Comparison of ENCODE assay signal across 3 cellular contexts in the genomic region with DNA sequence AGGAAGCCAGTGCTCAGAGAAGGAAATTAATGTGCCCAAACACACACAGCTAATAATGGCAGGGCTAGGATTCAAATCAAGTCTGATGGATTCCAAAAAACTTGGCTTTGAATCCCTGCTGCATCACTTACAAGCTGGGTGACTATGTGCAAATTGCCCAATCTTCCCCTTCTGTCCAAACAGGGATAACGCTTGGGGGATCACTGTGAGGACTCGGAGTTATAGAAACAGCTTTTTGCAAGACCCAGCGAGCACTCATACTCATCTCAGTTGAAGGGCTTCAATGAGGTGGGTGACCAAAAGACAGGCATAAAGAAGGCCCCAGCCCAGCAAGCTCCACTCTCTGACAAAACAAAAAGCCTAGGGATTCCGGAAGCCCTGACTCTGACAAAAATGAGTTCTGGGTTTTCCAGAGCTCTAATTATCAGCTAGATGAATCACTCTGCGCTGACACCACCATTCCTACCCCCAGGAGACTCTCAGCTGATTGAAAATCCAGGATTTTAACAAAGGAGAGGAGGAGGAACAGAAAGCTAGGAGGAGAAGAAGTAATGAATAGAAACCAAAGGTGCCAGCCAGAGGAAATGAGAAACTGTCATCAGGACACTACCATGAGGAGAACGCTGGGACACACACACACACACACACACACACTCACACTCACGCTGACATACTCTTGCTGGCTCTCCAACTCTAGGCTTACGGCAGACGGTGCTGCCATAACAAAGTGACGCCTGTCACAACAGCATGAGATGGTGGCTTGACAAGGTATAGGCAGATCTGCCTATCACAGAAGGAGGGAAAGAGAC.
TF ChIP-seq lines count a peak whose summit lies in the region.

No MANE protein-coding gene starts in this region.

TF ChIP-seq in A549, 52 proteins besides CTCF, POLR2A, EP300 and RAD21:
- TF ChIP-seq, protein P1, sequence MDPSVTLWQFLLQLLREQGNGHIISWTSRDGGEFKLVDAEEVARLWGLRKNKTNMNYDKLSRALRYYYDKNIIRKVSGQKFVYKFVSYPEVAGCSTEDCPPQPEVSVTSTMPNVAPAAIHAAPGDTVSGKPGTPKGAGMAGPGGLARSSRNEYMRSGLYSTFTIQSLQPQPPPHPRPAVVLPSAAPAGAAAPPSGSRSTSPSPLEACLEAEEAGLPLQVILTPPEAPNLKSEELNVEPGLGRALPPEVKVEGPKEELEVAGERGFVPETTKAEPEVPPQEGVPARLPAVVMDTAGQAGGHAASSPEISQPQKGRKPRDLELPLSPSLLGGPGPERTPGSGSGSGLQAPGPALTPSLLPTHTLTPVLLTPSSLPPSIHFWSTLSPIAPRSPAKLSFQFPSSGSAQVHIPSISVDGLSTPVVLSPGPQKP (IDR thresholded peaks at IDR 0.05; ENCODE audit: low read depth, low read length): no peak
- TF ChIP-seq CHD4 (IDR thresholded peaks at IDR 0.05; ENCODE audit: borderline replicate concordance) (no peak), FOSL2 (IDR thresholded peaks at IDR 0.05) (no peak), FOSL2 (CRISPR knock-in tag; IDR thresholded peaks at IDR 0.05) (no peak), CEBPB (IDR thresholded peaks at IDR 0.05) (peak in 1 of 2 experiments; percentile 26; a peak in 1 of 4 replicates), CBX8 (IDR thresholded peaks at IDR 0.05) (no peak)

TF ChIP-seq in HCT116, 20 proteins besides CTCF, POLR2A, EP300 and RAD21 (continued from another document):
- TF ChIP-seq, protein P2, sequence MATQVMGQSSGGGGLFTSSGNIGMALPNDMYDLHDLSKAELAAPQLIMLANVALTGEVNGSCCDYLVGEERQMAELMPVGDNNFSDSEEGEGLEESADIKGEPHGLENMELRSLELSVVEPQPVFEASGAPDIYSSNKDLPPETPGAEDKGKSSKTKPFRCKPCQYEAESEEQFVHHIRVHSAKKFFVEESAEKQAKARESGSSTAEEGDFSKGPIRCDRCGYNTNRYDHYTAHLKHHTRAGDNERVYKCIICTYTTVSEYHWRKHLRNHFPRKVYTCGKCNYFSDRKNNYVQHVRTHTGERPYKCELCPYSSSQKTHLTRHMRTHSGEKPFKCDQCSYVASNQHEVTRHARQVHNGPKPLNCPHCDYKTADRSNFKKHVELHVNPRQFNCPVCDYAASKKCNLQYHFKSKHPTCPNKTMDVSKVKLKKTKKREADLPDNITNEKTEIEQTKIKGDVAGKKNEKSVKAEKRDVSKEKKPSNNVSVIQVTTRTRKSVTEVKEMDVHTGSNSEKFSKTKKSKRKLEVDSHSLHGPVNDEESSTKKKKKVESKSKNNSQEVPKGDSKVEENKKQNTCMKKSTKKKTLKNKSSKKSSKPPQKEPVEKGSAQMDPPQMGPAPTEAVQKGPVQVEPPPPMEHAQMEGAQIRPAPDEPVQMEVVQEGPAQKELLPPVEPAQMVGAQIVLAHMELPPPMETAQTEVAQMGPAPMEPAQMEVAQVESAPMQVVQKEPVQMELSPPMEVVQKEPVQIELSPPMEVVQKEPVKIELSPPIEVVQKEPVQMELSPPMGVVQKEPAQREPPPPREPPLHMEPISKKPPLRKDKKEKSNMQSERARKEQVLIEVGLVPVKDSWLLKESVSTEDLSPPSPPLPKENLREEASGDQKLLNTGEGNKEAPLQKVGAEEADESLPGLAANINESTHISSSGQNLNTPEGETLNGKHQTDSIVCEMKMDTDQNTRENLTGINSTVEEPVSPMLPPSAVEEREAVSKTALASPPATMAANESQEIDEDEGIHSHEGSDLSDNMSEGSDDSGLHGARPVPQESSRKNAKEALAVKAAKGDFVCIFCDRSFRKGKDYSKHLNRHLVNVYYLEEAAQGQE (IDR thresholded peaks at IDR 0.05; ENCODE audit: low read depth): no peak
- TF ChIP-seq, protein P3, sequence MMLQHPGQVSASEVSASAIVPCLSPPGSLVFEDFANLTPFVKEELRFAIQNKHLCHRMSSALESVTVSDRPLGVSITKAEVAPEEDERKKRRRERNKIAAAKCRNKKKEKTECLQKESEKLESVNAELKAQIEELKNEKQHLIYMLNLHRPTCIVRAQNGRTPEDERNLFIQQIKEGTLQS (IDR thresholded peaks at IDR 0.05): no peak
- no peak for TF ChIP-seq POLR2AphosphoS5 (IDR thresholded peaks at IDR 0.05; ENCODE audit: low read depth, low read length)
- TF ChIP-seq, protein P4, sequence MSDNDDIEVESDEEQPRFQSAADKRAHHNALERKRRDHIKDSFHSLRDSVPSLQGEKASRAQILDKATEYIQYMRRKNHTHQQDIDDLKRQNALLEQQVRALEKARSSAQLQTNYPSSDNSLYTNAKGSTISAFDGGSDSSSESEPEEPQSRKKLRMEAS (IDR thresholded peaks at IDR 0.05): no peak
- no peak for TF ChIP-seq TCF7L2 (IDR thresholded peaks at IDR 0.05; ENCODE audit: borderline replicate concordance, extremely low read depth, insufficient read depth, insufficient read length)
- no peak for TF ChIP-seq SRF (IDR thresholded peaks at IDR 0.05; ENCODE audit: low read depth)
- no peak for TF ChIP-seq EZH2 (IDR thresholded peaks at IDR 0.05)
- TF ChIP-seq YY1 (IDR thresholded peaks at IDR 0.05; ENCODE audit: extremely low read depth, insufficient replicate concordance, low read depth, low read length): no peak
- no peak for TF ChIP-seq SP1 (IDR thresholded peaks at IDR 0.05; ENCODE audit: low read depth)
- TF ChIP-seq CEBPB (IDR thresholded peaks at IDR 0.05; ENCODE audit: low read depth): no peak
- TF ChIP-seq FOSL1 (IDR thresholded peaks at IDR 0.05; ENCODE audit: low read depth): no peak
- no peak for TF ChIP-seq ZNF274 (IDR thresholded peaks at IDR 0.05; ENCODE audit: low read depth, low read length)

TF ChIP-seq in WTC11, 78 proteins besides CTCF, POLR2A, EP300 and RAD21 (continued from another document):
- TF ChIP-seq, protein P5, sequence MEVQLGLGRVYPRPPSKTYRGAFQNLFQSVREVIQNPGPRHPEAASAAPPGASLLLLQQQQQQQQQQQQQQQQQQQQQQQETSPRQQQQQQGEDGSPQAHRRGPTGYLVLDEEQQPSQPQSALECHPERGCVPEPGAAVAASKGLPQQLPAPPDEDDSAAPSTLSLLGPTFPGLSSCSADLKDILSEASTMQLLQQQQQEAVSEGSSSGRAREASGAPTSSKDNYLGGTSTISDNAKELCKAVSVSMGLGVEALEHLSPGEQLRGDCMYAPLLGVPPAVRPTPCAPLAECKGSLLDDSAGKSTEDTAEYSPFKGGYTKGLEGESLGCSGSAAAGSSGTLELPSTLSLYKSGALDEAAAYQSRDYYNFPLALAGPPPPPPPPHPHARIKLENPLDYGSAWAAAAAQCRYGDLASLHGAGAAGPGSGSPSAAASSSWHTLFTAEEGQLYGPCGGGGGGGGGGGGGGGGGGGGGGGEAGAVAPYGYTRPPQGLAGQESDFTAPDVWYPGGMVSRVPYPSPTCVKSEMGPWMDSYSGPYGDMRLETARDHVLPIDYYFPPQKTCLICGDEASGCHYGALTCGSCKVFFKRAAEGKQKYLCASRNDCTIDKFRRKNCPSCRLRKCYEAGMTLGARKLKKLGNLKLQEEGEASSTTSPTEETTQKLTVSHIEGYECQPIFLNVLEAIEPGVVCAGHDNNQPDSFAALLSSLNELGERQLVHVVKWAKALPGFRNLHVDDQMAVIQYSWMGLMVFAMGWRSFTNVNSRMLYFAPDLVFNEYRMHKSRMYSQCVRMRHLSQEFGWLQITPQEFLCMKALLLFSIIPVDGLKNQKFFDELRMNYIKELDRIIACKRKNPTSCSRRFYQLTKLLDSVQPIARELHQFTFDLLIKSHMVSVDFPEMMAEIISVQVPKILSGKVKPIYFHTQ (CRISPR knock-in tag; IDR thresholded peaks at IDR 0.05): no peak
- TF ChIP-seq SOX15 (CRISPR knock-in tag; IDR thresholded peaks at IDR 0.05) (no peak), ZNF396 (CRISPR knock-in tag; IDR thresholded peaks at IDR 0.05; ENCODE audit: borderline replicate concordance) (no peak), SP1 (CRISPR knock-in tag; conservative IDR thresholded peaks at IDR 0.05) (no peak), NFE2L1 (CRISPR knock-in tag; IDR thresholded peaks at IDR 0.05) (no peak)
- TF ChIP-seq, protein P6, sequence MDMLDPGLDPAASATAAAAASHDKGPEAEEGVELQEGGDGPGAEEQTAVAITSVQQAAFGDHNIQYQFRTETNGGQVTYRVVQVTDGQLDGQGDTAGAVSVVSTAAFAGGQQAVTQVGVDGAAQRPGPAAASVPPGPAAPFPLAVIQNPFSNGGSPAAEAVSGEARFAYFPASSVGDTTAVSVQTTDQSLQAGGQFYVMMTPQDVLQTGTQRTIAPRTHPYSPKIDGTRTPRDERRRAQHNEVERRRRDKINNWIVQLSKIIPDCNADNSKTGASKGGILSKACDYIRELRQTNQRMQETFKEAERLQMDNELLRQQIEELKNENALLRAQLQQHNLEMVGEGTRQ (CRISPR knock-in tag; IDR thresholded peaks at IDR 0.05): no peak
- TF ChIP-seq, protein P7, sequence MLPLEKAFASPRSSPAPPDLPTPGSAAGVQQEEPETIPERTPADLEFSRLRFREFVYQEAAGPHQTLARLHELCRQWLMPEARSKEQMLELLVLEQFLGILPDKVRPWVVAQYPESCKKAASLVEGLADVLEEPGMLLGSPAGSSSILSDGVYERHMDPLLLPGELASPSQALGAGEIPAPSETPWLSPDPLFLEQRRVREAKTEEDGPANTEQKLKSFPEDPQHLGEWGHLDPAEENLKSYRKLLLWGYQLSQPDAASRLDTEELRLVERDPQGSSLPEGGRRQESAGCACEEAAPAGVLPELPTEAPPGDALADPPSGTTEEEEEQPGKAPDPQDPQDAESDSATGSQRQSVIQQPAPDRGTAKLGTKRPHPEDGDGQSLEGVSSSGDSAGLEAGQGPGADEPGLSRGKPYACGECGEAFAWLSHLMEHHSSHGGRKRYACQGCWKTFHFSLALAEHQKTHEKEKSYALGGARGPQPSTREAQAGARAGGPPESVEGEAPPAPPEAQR (CRISPR knock-in tag; IDR thresholded peaks at IDR 0.05): no peak
- TF ChIP-seq, protein P8, sequence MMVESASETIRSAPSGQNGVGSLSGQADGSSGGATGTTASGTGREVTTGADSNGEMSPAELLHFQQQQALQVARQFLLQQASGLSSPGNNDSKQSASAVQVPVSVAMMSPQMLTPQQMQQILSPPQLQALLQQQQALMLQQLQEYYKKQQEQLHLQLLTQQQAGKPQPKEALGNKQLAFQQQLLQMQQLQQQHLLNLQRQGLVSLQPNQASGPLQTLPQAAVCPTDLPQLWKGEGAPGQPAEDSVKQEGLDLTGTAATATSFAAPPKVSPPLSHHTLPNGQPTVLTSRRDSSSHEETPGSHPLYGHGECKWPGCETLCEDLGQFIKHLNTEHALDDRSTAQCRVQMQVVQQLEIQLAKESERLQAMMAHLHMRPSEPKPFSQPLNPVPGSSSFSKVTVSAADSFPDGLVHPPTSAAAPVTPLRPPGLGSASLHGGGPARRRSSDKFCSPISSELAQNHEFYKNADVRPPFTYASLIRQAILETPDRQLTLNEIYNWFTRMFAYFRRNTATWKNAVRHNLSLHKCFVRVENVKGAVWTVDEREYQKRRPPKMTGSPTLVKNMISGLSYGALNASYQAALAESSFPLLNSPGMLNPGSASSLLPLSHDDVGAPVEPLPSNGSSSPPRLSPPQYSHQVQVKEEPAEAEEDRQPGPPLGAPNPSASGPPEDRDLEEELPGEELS (CRISPR knock-in tag; IDR thresholded peaks at IDR 0.05): no peak
- TF ChIP-seq, protein P9, sequence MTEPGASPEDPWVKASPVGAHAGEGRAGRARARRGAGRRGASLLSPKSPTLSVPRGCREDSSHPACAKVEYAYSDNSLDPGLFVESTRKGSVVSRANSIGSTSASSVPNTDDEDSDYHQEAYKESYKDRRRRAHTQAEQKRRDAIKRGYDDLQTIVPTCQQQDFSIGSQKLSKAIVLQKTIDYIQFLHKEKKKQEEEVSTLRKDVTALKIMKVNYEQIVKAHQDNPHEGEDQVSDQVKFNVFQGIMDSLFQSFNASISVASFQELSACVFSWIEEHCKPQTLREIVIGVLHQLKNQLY (CRISPR knock-in tag; IDR thresholded peaks at IDR 0.05): no peak
- TF ChIP-seq, protein P10, sequence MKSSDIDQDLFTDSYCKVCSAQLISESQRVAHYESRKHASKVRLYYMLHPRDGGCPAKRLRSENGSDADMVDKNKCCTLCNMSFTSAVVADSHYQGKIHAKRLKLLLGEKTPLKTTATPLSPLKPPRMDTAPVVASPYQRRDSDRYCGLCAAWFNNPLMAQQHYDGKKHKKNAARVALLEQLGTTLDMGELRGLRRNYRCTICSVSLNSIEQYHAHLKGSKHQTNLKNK (CRISPR knock-in tag; IDR thresholded peaks at IDR 0.05): no peak
